ENCODE assay signal across 18 cellular contexts in the genomic region with DNA sequence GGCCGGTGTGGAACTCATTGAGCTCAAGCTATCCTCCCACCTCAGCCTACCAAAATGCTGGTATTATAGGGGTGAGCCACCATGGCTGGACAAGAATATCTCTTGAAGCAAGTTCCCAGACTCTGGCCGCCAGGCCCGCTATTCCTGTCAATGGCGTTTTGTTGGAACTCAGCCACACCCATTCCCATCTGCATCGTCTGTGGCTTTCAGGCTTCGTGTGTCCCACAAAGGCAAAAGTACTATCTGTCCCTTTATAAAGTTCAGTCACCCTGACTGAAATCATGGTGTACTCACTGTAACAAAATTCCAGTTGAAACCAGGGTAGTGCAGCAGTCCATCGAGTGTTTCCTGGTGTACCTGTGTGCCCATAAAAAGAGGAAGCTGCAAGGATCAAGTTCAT.
DNase-seq lines count a peak whose midpoint lies in the region; ATAC-seq and TF ChIP-seq lines count a peak whose summit lies in the region.
"Had no signal": no experiment of that assay in that cellular context is flagged by ENCODE, and none has a peak within 500 bp of the region (broad histone marks: within the 10 kb centered on the region; RNA-seq: fewer than 3 reads in every experiment).

No MANE protein-coding gene starts in this region.

- H3K4me3 Mint-ChIP-seq in activated CD8-positive, alpha-beta T cell treated with anti-CD3 and anti-CD28 coated beads for 36 hours = no peak overlapping the region
- H3K4me3 Mint-ChIP-seq: activated naive CD8-positive, alpha-beta T cell treated with anti-CD3 and anti-CD28 coated beads for 36 hours; nephron progenitor cell had no signal

- POLR2A ChIA-PET in activated CD8-positive, alpha-beta T cell treated with anti-CD3 and anti-CD28 coated beads for 36 hours (lab: Charles Lee) = no interaction called here

- no peak overlapping the region for H3K27ac Mint-ChIP-seq in activated CD8-positive, alpha-beta T cell treated with anti-CD3 and anti-CD28 coated beads for 36 hours
- H3K27ac Mint-ChIP-seq: activated naive CD8-positive, alpha-beta T cell treated with anti-CD3 and anti-CD28 coated beads for 36 hours; nephron progenitor cell had no signal

- H3K4me1 Mint-ChIP-seq in activated CD8-positive, alpha-beta T cell treated with anti-CD3 and anti-CD28 coated beads for 36 hours (ENCODE audit: low read depth) = peaks cover 9% of the 10 kb centered on the region

- TF ChIP-seq CTCF in activated CD8-positive, alpha-beta T cell treated with anti-CD3 and anti-CD28 coated beads for 36 hours (IDR thresholded peaks at IDR 0.05) = no peak

- H3K27me3 Mint-ChIP-seq in activated CD8-positive, alpha-beta T cell treated with anti-CD3 and anti-CD28 coated beads for 36 hours = peaks cover 6% of the 10 kb centered on the region

- H3K9me3 Mint-ChIP-seq in activated CD8-positive, alpha-beta T cell treated with anti-CD3 and anti-CD28 coated beads for 36 hours = no peaks in the 10 kb centered on the region
- H3K9me3 Mint-ChIP-seq: activated naive CD8-positive, alpha-beta T cell treated with anti-CD3 and anti-CD28 coated beads for 36 hours had no signal

- CTCF ChIA-PET in activated CD8-positive, alpha-beta T cell treated with anti-CD3 and anti-CD28 coated beads for 36 hours (lab: Charles Lee) = no interaction called here

- H3K36me3 Mint-ChIP-seq in activated CD8-positive, alpha-beta T cell treated with anti-CD3 and anti-CD28 coated beads for 36 hours (ENCODE audit: low read depth) = no peaks in the 10 kb centered on the region
- H3K36me3 Mint-ChIP-seq: activated naive CD8-positive, alpha-beta T cell treated with anti-CD3 and anti-CD28 coated beads for 36 hours had no signal

- intact Hi-C loops in left ventricle myocardium superior (cut with micrococcal nuclease) (no loop called here), sciatic nerve (cut with DNase I) (no loop called here)
- intact Hi-C loops in activated CD8-positive, alpha-beta T cell treated with anti-CD3 and anti-CD28 coated beads for 36 hours (cut with micrococcal nuclease) = no loop called here

- peak; percentile 25 for DNase-seq in DMS 273 (lab: John Stamatoyannopoulos, UW; ENCODE audit: unreplicated experiment)
- DNase-seq in DMS 273 treated with DMSO at 0.1 percent for 48 hours (lab: John Stamatoyannopoulos, UW) = no peak
- peak; percentile 14 for DNase-seq in NCI-H774 (lab: John Stamatoyannopoulos, UW)
- no peak for DNase-seq in left ventricle myocardium superior
- peak; percentile 57 for DNase-seq in sciatic nerve (ENCODE audit: low spot score)
- DNase-seq in KG1 (lab: John Stamatoyannopoulos, UW) = no peak
- no peak for DNase-seq in activated CD8-positive, alpha-beta T cell treated with anti-CD3 and anti-CD28 coated beads for 36 hours
- DNase-seq: activated CD4-positive, alpha-beta T cell treated with anti-CD3 and anti-CD28 coated beads for 4 hours; activated naive CD8-positive, alpha-beta T cell treated with anti-CD3 and anti-CD28 coated beads for 36 hours; DMS79 treated with DMSO at 0.1 percent for 48 hours; effector CD8-positive, alpha-beta T cell; MG63; NCI-H187; nephron progenitor cell; SIG-M5; sigmoid colon; stimulated activated CD4-positive, alpha-beta T cell treated with anti-CD3 and anti-CD28 coated beads, Interleukin-4, amount 100 ng/mL, for 24 hours had no signal

- ATAC-seq in left ventricle myocardium superior (peak; percentile 24), sciatic nerve (no peak), HG03280 (IDR thresholded peaks at IDR 0.05; ENCODE audit: unreplicated experiment) (no peak)
- ATAC-seq in activated CD8-positive, alpha-beta T cell treated with anti-CD3 and anti-CD28 coated beads for 36 hours = no peak

Comparison
In these comparisons a context has a peak if more than half of its experiments do, and no peak if none do; other contexts are left out.
1. DNase-seq: peak in DMS 273 (single experiment), NCI-H774 (single experiment) and sciatic nerve (single experiment); none in DMS 273 treated with DMSO at 0.1 percent for 48 hours (single experiment), left ventricle myocardium superior (single experiment), KG1 (single experiment) and activated CD8-positive, alpha-beta T cell treated with anti-CD3 and anti-CD28 coated beads for 36 hours (single experiment).